ENCODE assay signal across 28 cellular contexts in genomic region chr10:35552622-35553342, GRCh38.
DNase-seq lines count a peak whose midpoint lies in the region; ATAC-seq and TF ChIP-seq lines count a peak whose summit lies in the region.
"Had no signal": no experiment of that assay in that cellular context is flagged by ENCODE, and none has a peak within 500 bp of the region (broad histone marks: within the 10 kb centered on the region; RNA-seq: fewer than 3 reads in every experiment).

No MANE protein-coding gene starts in this region.

- no peaks in the 10 kb centered on the region for H3K9me3 Mint-ChIP-seq in stimulated activated memory B cell treated with anti-CD40 and anti-IgM and Interleukin-4, amounts not matched to agents 10 μg/mL and 1 μg/mL and 100 μg/mL, for 72 hours
- H3K9me3 Mint-ChIP-seq: CD4-positive, alpha-beta memory T cell; effector memory CD8-positive, alpha-beta T cell; T-helper 2 cell treated with Interferon-gamma antibody and Interleukin-4, amounts not matched to agents 5 μg/mL and 100 μg/mL, for 36 hours had no signal

- peak overlapping the region; percentile 49 for H3K27ac ChIP-seq in RWPE2 (ENCODE audit: poor library complexity, severe bottlenecking)
- H3K27ac ChIP-seq in substantia nigra (ENCODE audit: low read depth, low read length, poor library complexity, severe bottlenecking) = no peak overlapping the region
- H3K27ac ChIP-seq: brain microvascular endothelial cell, foreskin keratinocyte, heart right ventricle, pancreas, suprapubic skin had no signal

- H3K4me1 Mint-ChIP-seq in stimulated activated memory B cell treated with anti-CD40 and anti-IgM and Interleukin-4, amounts not matched to agents 10 μg/mL and 1 μg/mL and 100 μg/mL, for 72 hours = peaks cover 40% of the 10 kb centered on the region

- H3K4me3 ChIP-seq in RWPE2 (ENCODE audit: severe bottlenecking) = no peak overlapping the region
- H3K4me3 ChIP-seq: heart right ventricle, K562, lung, MG63, pancreas, suprapubic skin had no signal

- no peaks in the 10 kb centered on the region for H3K9me3 ChIP-seq in RWPE2 (ENCODE audit: severe bottlenecking)
- H3K9me3 ChIP-seq: heart right ventricle, MG63, pancreas, suprapubic skin had no signal

- H3K4me3 Mint-ChIP-seq in stimulated activated memory B cell treated with anti-CD40 and anti-IgM and Interleukin-4, amounts not matched to agents 10 μg/mL and 1 μg/mL and 100 μg/mL, for 72 hours = no peak overlapping the region
- H3K4me3 Mint-ChIP-seq: CD4-positive, alpha-beta memory T cell; effector memory CD8-positive, alpha-beta T cell; T-helper 2 cell treated with Interferon-gamma antibody and Interleukin-4, amounts not matched to agents 5 μg/mL and 100 μg/mL, for 36 hours had no signal

- H3K4me1 ChIP-seq in RWPE2 (ENCODE audit: insufficient read depth, poor library complexity, severe bottlenecking) = peaks cover 14% of the 10 kb centered on the region
- H3K4me1 ChIP-seq: pancreas, suprapubic skin had no signal

- peaks cover 28% of the 10 kb centered on the region for H3K36me3 Mint-ChIP-seq in stimulated activated memory B cell treated with anti-CD40 and anti-IgM and Interleukin-4, amounts not matched to agents 10 μg/mL and 1 μg/mL and 100 μg/mL, for 72 hours

- H3K36me3 ChIP-seq in RWPE2 (ENCODE audit: low read depth) = peaks cover 36% of the 10 kb centered on the region

- ATAC-seq in RWPE2 (ENCODE audit: low read depth) (peak; percentile 77), HG02759 (IDR thresholded peaks at IDR 0.05; ENCODE audit: unreplicated experiment) (no peak)
- ATAC-seq in stimulated activated memory B cell treated with anti-CD40 and anti-IgM and Interleukin-4, amounts not matched to agents 10 μg/mL and 1 μg/mL and 100 μg/mL, for 72 hours = no peak
- ATAC-seq: effector memory CD8-positive, alpha-beta T cell; esophagus mucosa; foreskin keratinocyte; K562; pancreas; right cardiac atrium; Right ventricle myocardium inferior had no signal

- H3K27ac Mint-ChIP-seq in stimulated activated memory B cell treated with anti-CD40 and anti-IgM and Interleukin-4, amounts not matched to agents 10 μg/mL and 1 μg/mL and 100 μg/mL, for 72 hours = peak overlapping the region; percentile 10
- H3K27ac Mint-ChIP-seq: CD4-positive, alpha-beta memory T cell; effector memory CD8-positive, alpha-beta T cell; T-helper 2 cell treated with Interferon-gamma antibody and Interleukin-4, amounts not matched to agents 5 μg/mL and 100 μg/mL, for 36 hours had no signal

- DNase-seq in HK-2 (ENCODE audit: unreplicated experiment) (peak; percentile 24), RWPE2 (ENCODE audit: low spot score) (no peak), iris pigment epithelial cell (ENCODE audit: low read depth) (peak; percentile 28), substantia nigra (lab: John Stamatoyannopoulos, UW) (no peak)
- DNase-seq in activated naive CD4-positive, alpha-beta T cell treated with Interleukin-2 at 50 U/mL for 16 hours = no peak
- DNase-seq: activated CD4-positive, alpha-beta T cell treated with anti-CD3 and anti-CD28 coated beads for 4 hours; activated effector memory CD4-positive, alpha-beta T cell treated with anti-CD3 and anti-CD28 coated beads, Interleukin-2, amount 50 U/mL, for 16 hours; activated T-cell treated with anti-CD3 and anti-CD28 coated beads for 4 hours; brain microvascular endothelial cell; CD4-positive, alpha-beta memory T cell; effector memory CD8-positive, alpha-beta T cell; GOT3; heart right ventricle; MG63; NCI-H2029 treated with DMSO at 0.1 percent for 48 hours; NCI-H345; pancreas; right cardiac atrium; stimulated activated CD4-positive, alpha-beta T cell treated with anti-CD3 and anti-CD28 coated beads, Interleukin-2, amount 100 ng/mL, for 48 hours had no signal

- no peaks in the 10 kb centered on the region for H3K27me3 Mint-ChIP-seq in stimulated activated memory B cell treated with anti-CD40 and anti-IgM and Interleukin-4, amounts not matched to agents 10 μg/mL and 1 μg/mL and 100 μg/mL, for 72 hours
- H3K27me3 Mint-ChIP-seq: CD4-positive, alpha-beta memory T cell; effector memory CD8-positive, alpha-beta T cell had no signal

- no peaks in the 10 kb centered on the region for H3K27me3 ChIP-seq in RWPE2 (ENCODE audit: insufficient read depth, poor library complexity, severe bottlenecking)
- H3K27me3 ChIP-seq: brain microvascular endothelial cell, foreskin keratinocyte, heart right ventricle, MG63, pancreas, suprapubic skin had no signal

- no peak for TF ChIP-seq CTCF in RWPE2 (IDR thresholded peaks at IDR 0.05; ENCODE audit: poor library complexity, severe bottlenecking)

Comparison
In these comparisons a context has a peak if more than half of its experiments do, and no peak if none do; other contexts are left out.
1. DNase-seq: peak in HK-2 (single experiment) and iris pigment epithelial cell (single experiment); none in RWPE2 (single experiment), substantia nigra (0 of 49) and activated naive CD4-positive, alpha-beta T cell treated with Interleukin-2 at 50 U/mL for 16 hours (single experiment).